29 cellular contexts compared by ENCODE assay signal in the genomic region with DNA sequence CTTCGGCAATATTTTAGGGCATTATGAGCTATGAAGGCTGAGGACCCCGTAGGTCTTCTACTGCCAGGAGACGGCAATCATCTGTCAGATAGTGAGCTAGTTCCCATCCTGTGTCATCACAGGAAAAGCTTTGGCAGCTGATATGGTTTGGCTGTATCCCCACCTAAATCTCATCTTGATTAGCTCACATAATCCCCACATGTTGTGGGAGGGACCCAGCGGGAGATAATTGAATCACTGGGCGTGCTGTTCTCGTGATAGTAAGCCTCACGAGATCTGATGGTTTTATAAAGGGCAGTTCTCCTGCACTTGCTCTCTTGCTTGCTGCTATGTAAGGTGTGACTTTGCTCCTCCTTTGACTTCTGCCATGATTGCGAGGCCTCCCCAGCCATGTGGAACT. TPM values are rescaled to one million over a fixed set of nuclear protein-coding genes. Genes with fewer than 3 reads are reported as not detected.
"Had no signal": no experiment of that assay in that cellular context is flagged by ENCODE, and none has a peak within 500 bp of the region (broad histone marks: within the 10 kb centered on the region; RNA-seq: fewer than 3 reads in every experiment).

No MANE protein-coding gene starts in this region.

- H3K27me3 Mint-ChIP-seq: activated CD4-positive, alpha-beta T cell treated with anti-CD3 and anti-CD28 coated beads, Interleukin-2, amount 10 ng/mL, durations not matched to agents 7 days and 5 days; activated naive CD4-positive, alpha-beta T cell treated with anti-CD3 and anti-CD28 coated beads, Interleukin-2, amount 50 U/mL, for 24 hours; naive B cell; stimulated activated naive B cell treated with anti-CD40 and anti-IgM and Interleukin-4, amounts not matched to agents 10 μg/mL and 1 μg/mL and 100 μg/mL, for 72 hours; T-helper 17 cell had no signal

- H3K9me3 Mint-ChIP-seq: activated CD4-positive, alpha-beta T cell treated with anti-CD3 and anti-CD28 coated beads, Interleukin-2, amount 10 ng/mL, durations not matched to agents 7 days and 5 days; activated naive CD4-positive, alpha-beta T cell treated with anti-CD3 and anti-CD28 coated beads, Interleukin-2, amount 50 U/mL, for 24 hours; brain; stimulated activated naive B cell treated with anti-CD40 and anti-IgM and Interleukin-4, amounts not matched to agents 10 μg/mL and 1 μg/mL and 100 μg/mL, for 72 hours had no signal

- H3K27ac ChIP-seq: sigmoid colon, uterus, VCaP had no signal

- DNase-seq: activated CD4-positive, alpha-beta T cell treated with anti-CD3 and anti-CD28 coated beads, Interleukin-2, amount 10 ng/mL, durations not matched to agents 7 days and 5 days; activated CD4-positive, CD25-positive, alpha-beta regulatory T cell treated with anti-CD3 and anti-CD28 coated beads, Interleukin-2, amount 50 U/mL, for 72 hours; activated CD8-positive, alpha-beta T cell treated with anti-CD3 and anti-CD28 coated beads, Interleukin-2, amount 10 ng/mL, durations not matched to agents 7 days and 5 days; activated gamma-delta T cell treated with Interleukin-2 at 50 U/mL for 16 hours; anterior cingulate cortex; caudate nucleus; effector memory CD4-positive, alpha-beta T cell; gastrocnemius medialis; hypothalamus; mesenchymal stem cell; mucosa of descending colon; naive B cell; occipital lobe; sigmoid colon; stimulated activated CD4-positive, alpha-beta T cell treated with anti-CD3 and anti-CD28 coated beads, Interleukin-2, amount 100 ng/mL, for 48 hours; stimulated activated CD8-positive, alpha-beta memory T cell treated with anti-CD3 and anti-CD28 coated beads, Interleukin-4, amount 100 ng/mL, for 48 hours; stimulated activated naive B cell treated with anti-CD40 and anti-IgM and Interleukin-4, amounts not matched to agents 10 μg/mL and 1 μg/mL and 100 μg/mL, for 72 hours; T-helper 17 cell; trophoblast cell; uterus had no signal

- H3K4me3 Mint-ChIP-seq: activated CD4-positive, alpha-beta T cell treated with anti-CD3 and anti-CD28 coated beads, Interleukin-2, amount 10 ng/mL, durations not matched to agents 7 days and 5 days; activated CD8-positive, alpha-beta T cell treated with anti-CD3 and anti-CD28 coated beads, Interleukin-2, amount 10 ng/mL, durations not matched to agents 7 days and 5 days; activated naive CD4-positive, alpha-beta T cell treated with anti-CD3 and anti-CD28 coated beads, Interleukin-2, amount 50 U/mL, for 24 hours; brain; naive B cell; neural crest cell; stimulated activated naive B cell treated with anti-CD40 and anti-IgM and Interleukin-4, amounts not matched to agents 10 μg/mL and 1 μg/mL and 100 μg/mL, for 72 hours; T-helper 17 cell had no signal

- H3K36me3 Mint-ChIP-seq: brain had no signal

- H3K36me3 ChIP-seq: sigmoid colon, uterus had no signal

- H3K27ac Mint-ChIP-seq: activated CD4-positive, alpha-beta T cell treated with anti-CD3 and anti-CD28 coated beads, Interleukin-2, amount 10 ng/mL, durations not matched to agents 7 days and 5 days; activated CD8-positive, alpha-beta T cell treated with anti-CD3 and anti-CD28 coated beads, Interleukin-2, amount 10 ng/mL, durations not matched to agents 7 days and 5 days; activated naive CD4-positive, alpha-beta T cell treated with anti-CD3 and anti-CD28 coated beads, Interleukin-2, amount 50 U/mL, for 24 hours; stimulated activated naive B cell treated with anti-CD40 and anti-IgM and Interleukin-4, amounts not matched to agents 10 μg/mL and 1 μg/mL and 100 μg/mL, for 72 hours; T-helper 17 cell had no signal

- H3K9me3 ChIP-seq: gastrocnemius medialis, mucosa of descending colon, sigmoid colon, uterus had no signal

- H3K4me3 ChIP-seq: gastrocnemius medialis, mucosa of descending colon, sigmoid colon, uterus had no signal

- ATAC-seq: activated CD8-positive, alpha-beta T cell treated with anti-CD3 and anti-CD28 coated beads, Interleukin-2, amount 10 ng/mL, durations not matched to agents 7 days and 5 days; esophagus mucosa; gastrocnemius medialis; mucosa of descending colon; stimulated activated naive B cell treated with anti-CD40 and anti-IgM and Interleukin-4, amounts not matched to agents 10 μg/mL and 1 μg/mL and 100 μg/mL, for 72 hours; T-helper 17 cell had no signal

- H3K4me1 Mint-ChIP-seq: activated CD4-positive, alpha-beta T cell treated with anti-CD3 and anti-CD28 coated beads, Interleukin-2, amount 10 ng/mL, durations not matched to agents 7 days and 5 days; activated naive CD4-positive, alpha-beta T cell treated with anti-CD3 and anti-CD28 coated beads, Interleukin-2, amount 50 U/mL, for 24 hours; naive B cell; T-helper 17 cell had no signal

- H3K27me3 ChIP-seq: gastrocnemius medialis, sigmoid colon, uterus had no signal

- H3K4me1 ChIP-seq: gastrocnemius medialis, sigmoid colon, uterus had no signal

RNA-seq across cellular contexts. Expression of gene CSRP3, which starts 18.1 kb away (rescaled TPM):
- total RNA-seq: activated CD4-positive, alpha-beta T cell treated with anti-CD3 and anti-CD28 coated beads, Interleukin-2, amount 10 ng/mL, durations not matched to agents 7 days and 5 days; activated CD8-positive, alpha-beta T cell treated with anti-CD3 and anti-CD28 coated beads, Interleukin-2, amount 10 ng/mL, durations not matched to agents 7 days and 5 days; dermis microvascular lymphatic vessel endothelial cell; endothelial cell of umbilical vein; esophagus mucosa; neural crest cell; sigmoid colon; T-helper 17 cell; temporal lobe; uterus had no signal
- polyA plus RNA-seq: endothelial cell of umbilical vein, liver had no signal
